1 cellular context compared by ENCODE assay signal in the genomic region with DNA sequence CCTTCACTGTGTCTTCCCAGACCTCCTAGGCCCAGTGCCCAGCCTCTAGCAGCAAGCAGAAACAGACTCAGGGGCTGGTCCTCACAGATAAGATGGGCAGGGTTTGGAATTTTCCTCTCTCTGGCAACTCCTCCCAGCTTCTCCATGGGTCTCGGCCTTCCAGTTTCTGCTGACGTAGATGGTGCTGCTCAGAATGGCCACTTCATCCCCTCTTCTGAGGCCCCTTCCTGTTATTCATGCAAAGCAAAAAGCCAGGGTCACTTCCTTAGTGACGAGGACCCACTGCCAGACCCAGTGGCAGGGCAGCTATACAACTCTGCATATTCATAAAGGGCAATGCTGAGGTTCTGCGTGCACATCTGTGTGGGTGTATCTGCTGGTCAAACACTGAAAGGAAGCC.
TF ChIP-seq lines count a peak whose summit lies in the region.

No MANE protein-coding gene starts in this region.

TF ChIP-seq in GM23338, 12 proteins besides CTCF, POLR2A, EP300 and RAD21 (continued from another document):
- TF ChIP-seq, protein P1, sequence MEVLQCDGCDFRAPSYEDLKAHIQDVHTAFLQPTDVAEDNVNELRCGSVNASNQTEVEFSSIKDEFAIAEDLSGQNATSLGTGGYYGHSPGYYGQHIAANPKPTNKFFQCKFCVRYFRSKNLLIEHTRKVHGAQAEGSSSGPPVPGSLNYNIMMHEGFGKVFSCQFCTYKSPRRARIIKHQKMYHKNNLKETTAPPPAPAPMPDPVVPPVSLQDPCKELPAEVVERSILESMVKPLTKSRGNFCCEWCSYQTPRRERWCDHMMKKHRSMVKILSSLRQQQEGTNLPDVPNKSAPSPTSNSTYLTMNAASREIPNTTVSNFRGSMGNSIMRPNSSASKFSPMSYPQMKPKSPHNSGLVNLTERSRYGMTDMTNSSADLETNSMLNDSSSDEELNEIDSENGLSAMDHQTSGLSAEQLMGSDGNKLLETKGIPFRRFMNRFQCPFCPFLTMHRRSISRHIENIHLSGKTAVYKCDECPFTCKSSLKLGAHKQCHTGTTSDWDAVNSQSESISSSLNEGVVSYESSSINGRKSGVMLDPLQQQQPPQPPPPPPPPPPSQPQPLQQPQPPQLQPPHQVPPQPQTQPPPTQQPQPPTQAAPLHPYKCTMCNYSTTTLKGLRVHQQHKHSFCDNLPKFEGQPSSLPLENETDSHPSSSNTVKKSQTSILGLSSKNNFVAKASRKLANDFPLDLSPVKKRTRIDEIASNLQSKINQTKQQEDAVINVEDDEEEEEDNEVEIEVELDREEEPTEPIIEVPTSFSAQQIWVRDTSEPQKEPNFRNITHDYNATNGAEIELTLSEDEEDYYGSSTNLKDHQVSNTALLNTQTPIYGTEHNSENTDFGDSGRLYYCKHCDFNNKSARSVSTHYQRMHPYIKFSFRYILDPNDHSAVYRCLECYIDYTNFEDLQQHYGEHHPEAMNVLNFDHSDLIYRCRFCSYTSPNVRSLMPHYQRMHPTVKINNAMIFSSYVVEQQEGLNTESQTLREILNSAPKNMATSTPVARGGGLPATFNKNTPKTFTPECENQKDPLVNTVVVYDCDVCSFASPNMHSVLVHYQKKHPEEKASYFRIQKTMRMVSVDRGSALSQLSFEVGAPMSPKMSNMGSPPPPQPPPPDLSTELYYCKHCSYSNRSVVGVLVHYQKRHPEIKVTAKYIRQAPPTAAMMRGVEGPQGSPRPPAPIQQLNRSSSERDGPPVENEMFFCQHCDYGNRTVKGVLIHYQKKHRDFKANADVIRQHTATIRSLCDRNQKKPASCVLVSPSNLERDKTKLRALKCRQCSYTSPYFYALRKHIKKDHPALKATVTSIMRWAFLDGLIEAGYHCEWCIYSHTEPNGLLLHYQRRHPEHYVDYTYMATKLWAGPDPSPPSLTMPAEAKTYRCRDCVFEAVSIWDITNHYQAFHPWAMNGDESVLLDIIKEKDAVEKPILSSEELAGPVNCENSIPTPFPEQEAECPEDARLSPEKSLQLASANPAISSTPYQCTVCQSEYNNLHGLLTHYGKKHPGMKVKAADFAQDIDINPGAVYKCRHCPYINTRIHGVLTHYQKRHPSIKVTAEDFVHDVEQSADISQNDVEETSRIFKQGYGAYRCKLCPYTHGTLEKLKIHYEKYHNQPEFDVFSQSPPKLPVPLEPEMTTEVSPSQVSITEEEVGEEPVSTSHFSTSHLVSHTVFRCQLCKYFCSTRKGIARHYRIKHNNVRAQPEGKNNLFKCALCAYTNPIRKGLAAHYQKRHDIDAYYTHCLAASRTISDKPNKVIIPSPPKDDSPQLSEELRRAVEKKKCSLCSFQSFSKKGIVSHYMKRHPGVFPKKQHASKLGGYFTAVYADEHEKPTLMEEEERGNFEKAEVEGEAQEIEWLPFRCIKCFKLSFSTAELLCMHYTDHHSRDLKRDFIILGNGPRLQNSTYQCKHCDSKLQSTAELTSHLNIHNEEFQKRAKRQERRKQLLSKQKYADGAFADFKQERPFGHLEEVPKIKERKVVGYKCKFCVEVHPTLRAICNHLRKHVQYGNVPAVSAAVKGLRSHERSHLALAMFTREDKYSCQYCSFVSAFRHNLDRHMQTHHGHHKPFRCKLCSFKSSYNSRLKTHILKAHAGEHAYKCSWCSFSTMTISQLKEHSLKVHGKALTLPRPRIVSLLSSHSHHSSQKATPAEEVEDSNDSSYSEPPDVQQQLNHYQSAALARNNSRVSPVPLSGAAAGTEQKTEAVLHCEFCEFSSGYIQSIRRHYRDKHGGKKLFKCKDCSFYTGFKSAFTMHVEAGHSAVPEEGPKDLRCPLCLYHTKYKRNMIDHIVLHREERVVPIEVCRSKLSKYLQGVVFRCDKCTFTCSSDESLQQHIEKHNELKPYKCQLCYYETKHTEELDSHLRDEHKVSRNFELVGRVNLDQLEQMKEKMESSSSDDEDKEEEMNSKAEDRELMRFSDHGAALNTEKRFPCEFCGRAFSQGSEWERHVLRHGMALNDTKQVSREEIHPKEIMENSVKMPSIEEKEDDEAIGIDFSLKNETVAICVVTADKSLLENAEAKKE (CRISPR knock-in tag; IDR thresholded peaks at IDR 0.05) = no peak
- TF ChIP-seq ZNF331 (CRISPR knock-in tag; IDR thresholded peaks at IDR 0.05; ENCODE audit: low read depth) (no peak), CREB1 (CRISPR knock-in tag; IDR thresholded peaks at IDR 0.05; ENCODE audit: low read depth) (no peak), STAT1 (IDR thresholded peaks at IDR 0.05; ENCODE audit: unreplicated experiment) (no peak), NANOG (IDR thresholded peaks at IDR 0.05; ENCODE audit: borderline replicate concordance) (no peak), EZH2phosphoT487 (IDR thresholded peaks at IDR 0.05; ENCODE audit: unreplicated experiment) (no peak)
- TF ChIP-seq, protein P2, sequence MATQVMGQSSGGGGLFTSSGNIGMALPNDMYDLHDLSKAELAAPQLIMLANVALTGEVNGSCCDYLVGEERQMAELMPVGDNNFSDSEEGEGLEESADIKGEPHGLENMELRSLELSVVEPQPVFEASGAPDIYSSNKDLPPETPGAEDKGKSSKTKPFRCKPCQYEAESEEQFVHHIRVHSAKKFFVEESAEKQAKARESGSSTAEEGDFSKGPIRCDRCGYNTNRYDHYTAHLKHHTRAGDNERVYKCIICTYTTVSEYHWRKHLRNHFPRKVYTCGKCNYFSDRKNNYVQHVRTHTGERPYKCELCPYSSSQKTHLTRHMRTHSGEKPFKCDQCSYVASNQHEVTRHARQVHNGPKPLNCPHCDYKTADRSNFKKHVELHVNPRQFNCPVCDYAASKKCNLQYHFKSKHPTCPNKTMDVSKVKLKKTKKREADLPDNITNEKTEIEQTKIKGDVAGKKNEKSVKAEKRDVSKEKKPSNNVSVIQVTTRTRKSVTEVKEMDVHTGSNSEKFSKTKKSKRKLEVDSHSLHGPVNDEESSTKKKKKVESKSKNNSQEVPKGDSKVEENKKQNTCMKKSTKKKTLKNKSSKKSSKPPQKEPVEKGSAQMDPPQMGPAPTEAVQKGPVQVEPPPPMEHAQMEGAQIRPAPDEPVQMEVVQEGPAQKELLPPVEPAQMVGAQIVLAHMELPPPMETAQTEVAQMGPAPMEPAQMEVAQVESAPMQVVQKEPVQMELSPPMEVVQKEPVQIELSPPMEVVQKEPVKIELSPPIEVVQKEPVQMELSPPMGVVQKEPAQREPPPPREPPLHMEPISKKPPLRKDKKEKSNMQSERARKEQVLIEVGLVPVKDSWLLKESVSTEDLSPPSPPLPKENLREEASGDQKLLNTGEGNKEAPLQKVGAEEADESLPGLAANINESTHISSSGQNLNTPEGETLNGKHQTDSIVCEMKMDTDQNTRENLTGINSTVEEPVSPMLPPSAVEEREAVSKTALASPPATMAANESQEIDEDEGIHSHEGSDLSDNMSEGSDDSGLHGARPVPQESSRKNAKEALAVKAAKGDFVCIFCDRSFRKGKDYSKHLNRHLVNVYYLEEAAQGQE (IDR thresholded peaks at IDR 0.05; ENCODE audit: unreplicated experiment) = no peak
